ENCODE assay signal across 16 cellular contexts in genomic region chr9:137006116-137007003, GRCh38. TPM values are rescaled to one million over a fixed set of nuclear protein-coding genes. Genes with fewer than 3 reads are reported as not detected.
DNase-seq lines count a peak whose midpoint lies in the region; ATAC-seq and TF ChIP-seq lines count a peak whose summit lies in the region.
"Had no signal": no experiment of that assay in that cellular context is flagged by ENCODE, and none has a peak within 500 bp of the region (broad histone marks: within the 10 kb centered on the region; RNA-seq: fewer than 3 reads in every experiment).

No MANE protein-coding gene starts in this region.

- TF ChIP-seq CTCF in fibroblast of villous mesenchyme (IDR thresholded peaks at IDR 0.05; ENCODE audit: insufficient read depth, low read depth, low read length): no peak

- H3K4me1 ChIP-seq in Karpas-422 (ENCODE audit: low read length): no peaks in the 10 kb centered on the region

- no peaks in the 10 kb centered on the region for H3K36me3 Mint-ChIP-seq in activated T-cell treated with anti-CD3 and anti-CD28 coated beads, Interleukin-2, amount 50 U/mL, for 72 hours (ENCODE audit: insufficient read depth in 2 of 2)

- peak; percentile 36 to 45 for ATAC-seq in activated T-cell treated with anti-CD3 and anti-CD28 coated beads, Interleukin-2, amount 50 U/mL, for 72 hours (replicated peaks in 1 of 2)
- no peak for ATAC-seq in GM18511 (IDR thresholded peaks at IDR 0.05; ENCODE audit: unreplicated experiment)
- ATAC-seq in GM19463 (IDR thresholded peaks at IDR 0.05; ENCODE audit: unreplicated experiment): no peak

- H4K20me1 ChIP-seq in Karpas-422 (ENCODE audit: insufficient read depth, low read depth, low read length): no peaks in the 10 kb centered on the region

- H3K9me3 ChIP-seq in Karpas-422 (ENCODE audit: low read length): no peaks in the 10 kb centered on the region

- H3K9me2 ChIP-seq in Karpas-422 (replicated peaks; ENCODE audit: insufficient read depth, low read length): no peaks in the 10 kb centered on the region

- no peak overlapping the region for H2AFZ ChIP-seq in Karpas-422 (ENCODE audit: low read length)

- no peaks in the 10 kb centered on the region for H3K4me1 Mint-ChIP-seq in activated T-cell treated with anti-CD3 and anti-CD28 coated beads, Interleukin-2, amount 50 U/mL, for 72 hours (ENCODE audit: low read depth)

- no peak overlapping the region for H3K4me2 ChIP-seq in Karpas-422 (ENCODE audit: low read depth, low read length, poor library complexity, severe bottlenecking)

- H3K27me3 ChIP-seq in Karpas-422 (ENCODE audit: low read length): no peaks in the 10 kb centered on the region
- H3K27me3 ChIP-seq: esophagus muscularis mucosa had no signal

- H3K9ac ChIP-seq in Karpas-422 (ENCODE audit: low read length): no peak overlapping the region

- no peak overlapping the region for H3K27ac Mint-ChIP-seq in activated T-cell treated with anti-CD3 and anti-CD28 coated beads, Interleukin-2, amount 50 U/mL, for 72 hours
- H3K27ac Mint-ChIP-seq: activated B cell treated with CpG ODN at 0.5 μM for 24 hours; T-helper 1 cell treated with Interleukin-12 subunit alpha and Interleukin-12 subunit beta and Interleukin-4 antibody, amounts not matched to agents 30 μg/mL and 1 μg/mL, for 36 hours had no signal

- no peaks in the 10 kb centered on the region for H3K36me3 ChIP-seq in Karpas-422 (ENCODE audit: insufficient read depth, low read length)

- H3K27me3 Mint-ChIP-seq in activated T-cell treated with anti-CD3 and anti-CD28 coated beads, Interleukin-2, amount 50 U/mL, for 72 hours (ENCODE audit: low read depth): no peaks in the 10 kb centered on the region
- H3K27me3 Mint-ChIP-seq: activated B cell treated with CpG ODN at 0.5 μM for 24 hours had no signal

- no peaks in the 10 kb centered on the region for H3K79me2 ChIP-seq in Karpas-422 (ENCODE audit: low read length)

- peak; percentile 23 for DNase-seq in GDM1 (lab: John Stamatoyannopoulos, UW)
- DNase-seq in activated T-cell treated with anti-CD3 and anti-CD28 coated beads, Interleukin-2, amount 50 U/mL, for 72 hours: peak in 1 of 2 donors; percentile 23
- peak; percentile 16 for DNase-seq in fibroblast of villous mesenchyme (ENCODE audit: low read depth)
- peak; percentile 53 for DNase-seq in stimulated activated CD8-positive, alpha-beta memory T cell treated with anti-CD3 and anti-CD28 coated beads, Interleukin-4, amount 100 ng/mL, for 48 hours
- DNase-seq in Karpas-422: no peak
- DNase-seq in NCI-H1417 treated with DMSO at 0.1 percent for 48 hours (lab: John Stamatoyannopoulos, UW): no peak
- DNase-seq: activated B cell treated with CpG ODN at 0.5 μM for 24 hours; Calu3; NCI-H1930; stimulated activated CD4-positive, alpha-beta T cell treated with anti-CD3 and anti-CD28 coated beads, Interleukin-12 subunit alpha, Interleukin-12 subunit beta, amount 100 ng/mL, for 4 hours; stimulated activated naive CD4-positive, alpha-beta T cell treated with Interleukin-2 at 50 U/mL for 16 hours had no signal

- peak overlapping the region in 1 of 2 donors; percentile 4 for H3K4me3 Mint-ChIP-seq in activated T-cell treated with anti-CD3 and anti-CD28 coated beads, Interleukin-2, amount 50 U/mL, for 72 hours
- H3K4me3 Mint-ChIP-seq: activated B cell treated with CpG ODN at 0.5 μM for 24 hours; T-helper 1 cell treated with Interleukin-12 subunit alpha and Interleukin-12 subunit beta and Interleukin-4 antibody, amounts not matched to agents 30 μg/mL and 1 μg/mL, for 36 hours had no signal

- H3K4me3 ChIP-seq in fibroblast of villous mesenchyme (ENCODE audit: low read depth, low read length) (no peak overlapping the region), Karpas-422 (ENCODE audit: low read length) (no peak overlapping the region)
- H3K4me3 ChIP-seq: esophagus muscularis mucosa had no signal

- no peaks in the 10 kb centered on the region for H3K9me3 Mint-ChIP-seq in activated T-cell treated with anti-CD3 and anti-CD28 coated beads, Interleukin-2, amount 50 U/mL, for 72 hours
- H3K9me3 Mint-ChIP-seq: activated B cell treated with CpG ODN at 0.5 μM for 24 hours; T-helper 1 cell treated with Interleukin-12 subunit alpha and Interleukin-12 subunit beta and Interleukin-4 antibody, amounts not matched to agents 30 μg/mL and 1 μg/mL, for 36 hours had no signal

- no peak overlapping the region for H3K27ac ChIP-seq in Karpas-422 (ENCODE audit: low read length)
- H3K27ac ChIP-seq: esophagus muscularis mucosa had no signal

RNA-seq across cellular contexts. Expression of gene CLIC3, which starts 10.0 kb away (rescaled TPM):
- under 1 TPM; 0.43 to 0.65 TPM for total RNA-seq in activated T-cell treated with anti-CD3 and anti-CD28 coated beads, Interleukin-2, amount 50 U/mL, for 72 hours
- 19.0 and 43.2 TPM in 2 replicates for total RNA-seq in fibroblast of villous mesenchyme
- not detected in 2 replicates for total RNA-seq in Karpas-422 (2014; rRNA removed; shearing (Covaris generic); ENCODE audit: low replicate concordance)
- total RNA-seq: activated B cell treated with CpG ODN at 0.5 μM for 24 hours had no signal

RNA-seq across cellular contexts. Expression of gene PAXX, which starts 14.1 kb away (rescaled TPM):
- total RNA-seq in activated T-cell treated with anti-CD3 and anti-CD28 coated beads, Interleukin-2, amount 50 U/mL, for 72 hours: 10 to 100 TPM; 51.8 to 56.9 TPM
- total RNA-seq in fibroblast of villous mesenchyme: 9.9 and 18.0 TPM in 2 replicates
- 20.1 and 62.6 TPM in 2 replicates for total RNA-seq in Karpas-422 (2014; rRNA removed; shearing (Covaris generic); ENCODE audit: low replicate concordance)

RNA-seq across cellular contexts. Expression of gene ABCA2, which starts 21.7 kb away (rescaled TPM):
- 10 to 100 TPM; 23.9 to 27.5 TPM for total RNA-seq in activated T-cell treated with anti-CD3 and anti-CD28 coated beads, Interleukin-2, amount 50 U/mL, for 72 hours
- total RNA-seq in fibroblast of villous mesenchyme: 14.7 and 15.5 TPM in 2 replicates
- total RNA-seq in Karpas-422 (2014; rRNA removed; shearing (Covaris generic); ENCODE audit: low replicate concordance): 2.4 and 6.4 TPM in 2 replicates

RNA-seq across cellular contexts. Expression of gene LCNL1, which starts 23.6 kb away (rescaled TPM):
- not detected for total RNA-seq in activated T-cell treated with anti-CD3 and anti-CD28 coated beads, Interleukin-2, amount 50 U/mL, for 72 hours
- 3.2 and 3.5 TPM in 2 replicates for total RNA-seq in fibroblast of villous mesenchyme
- total RNA-seq in Karpas-422 (2014; rRNA removed; shearing (Covaris generic); ENCODE audit: low replicate concordance): not detected in 2 replicates
- total RNA-seq: activated B cell treated with CpG ODN at 0.5 μM for 24 hours, Calu3, M059J had no signal

RNA-seq across cellular contexts. Expression of gene FUT7, which starts 25.5 kb away (rescaled TPM):
- total RNA-seq in activated T-cell treated with anti-CD3 and anti-CD28 coated beads, Interleukin-2, amount 50 U/mL, for 72 hours: 1 to 10 TPM; 1.6 to 1.8 TPM
- not detected in 2 replicates for total RNA-seq in fibroblast of villous mesenchyme
- not detected in 2 replicates for total RNA-seq in Karpas-422 (2014; rRNA removed; shearing (Covaris generic); ENCODE audit: low replicate concordance)
- total RNA-seq: Calu3, M059J had no signal

Comparison
In these comparisons a context has a peak if more than half of its experiments do, and no peak if none do; other contexts are left out.
1. DNase-seq: peak in GDM1 (single experiment), fibroblast of villous mesenchyme (single experiment) and stimulated activated CD8-positive, alpha-beta memory T cell treated with anti-CD3 and anti-CD28 coated beads, Interleukin-4, amount 100 ng/mL, for 48 hours (single experiment); none in Karpas-422 (single experiment) and NCI-H1417 treated with DMSO at 0.1 percent for 48 hours (single experiment).
2. ATAC-seq: peak in activated T-cell treated with anti-CD3 and anti-CD28 coated beads, Interleukin-2, amount 50 U/mL, for 72 hours (2 of 2); none in GM18511 (single experiment) and GM19463 (single experiment).
3. RNA of gene CLIC3, which starts 10.0 kb away (total RNA-seq): 19.0 to 43.2 TPM in fibroblast of villous mesenchyme; 0.43 to 0.65 TPM in activated T-cell treated with anti-CD3 and anti-CD28 coated beads, Interleukin-2, amount 50 U/mL, for 72 hours and not detected in Karpas-422; every median in the first group is over 10 times any median in the second.